11 cellular contexts compared by ENCODE assay signal in genomic region chr19:1923319-1923718, GRCh38. TPM values are rescaled to one million over a fixed set of nuclear protein-coding genes. Genes with fewer than 3 reads are reported as not detected.
DNase-seq lines count a peak whose midpoint lies in the region; ATAC-seq and TF ChIP-seq lines count a peak whose summit lies in the region.
"Had no signal": no experiment of that assay in that cellular context is flagged by ENCODE, and none has a peak within 500 bp of the region (broad histone marks: within the 10 kb centered on the region; RNA-seq: fewer than 3 reads in every experiment).

No MANE protein-coding gene starts in this region.

- no peak overlapping the region for H3K4me3 Mint-ChIP-seq in activated CD8-positive, alpha-beta T cell treated with anti-CD3 and anti-CD28 coated beads for 36 hours
- H3K4me3 Mint-ChIP-seq in activated CD8-positive, alpha-beta T cell treated with anti-CD3 and anti-CD28 coated beads, Interleukin-2, amount 10 ng/mL, durations not matched to agents 7 days and 5 days: no peak overlapping the region
- no peak overlapping the region for H3K4me3 Mint-ChIP-seq in activated naive CD8-positive, alpha-beta T cell treated with anti-CD3 and anti-CD28 coated beads for 36 hours
- no peak overlapping the region for H3K4me3 Mint-ChIP-seq in stimulated activated memory B cell treated with anti-CD40 and anti-IgM and Interleukin-4, amounts not matched to agents 10 μg/mL and 1 μg/mL and 100 μg/mL, for 72 hours

- H3K27me3 Mint-ChIP-seq in activated CD8-positive, alpha-beta T cell treated with anti-CD3 and anti-CD28 coated beads for 36 hours: no peaks in the 10 kb centered on the region
- H3K27me3 Mint-ChIP-seq in activated CD8-positive, alpha-beta T cell treated with anti-CD3 and anti-CD28 coated beads, Interleukin-2, amount 10 ng/mL, durations not matched to agents 7 days and 5 days (ENCODE audit: low read depth): peaks cover 2% of the 10 kb centered on the region
- H3K27me3 Mint-ChIP-seq in activated naive CD8-positive, alpha-beta T cell treated with anti-CD3 and anti-CD28 coated beads for 36 hours: no peaks in the 10 kb centered on the region
- H3K27me3 Mint-ChIP-seq in stimulated activated memory B cell treated with anti-CD40 and anti-IgM and Interleukin-4, amounts not matched to agents 10 μg/mL and 1 μg/mL and 100 μg/mL, for 72 hours: no peaks in the 10 kb centered on the region

- no peak overlapping the region for H2AFZ ChIP-seq in OCI-LY3 (ENCODE audit: low read depth, low read length)

- H3K4me2 ChIP-seq in OCI-LY3 (ENCODE audit: low read length): peak overlapping the region; percentile 66
- H3K4me2 ChIP-seq: A549 had no signal

- H3K27ac Mint-ChIP-seq in activated CD8-positive, alpha-beta T cell treated with anti-CD3 and anti-CD28 coated beads for 36 hours: no peak overlapping the region
- H3K27ac Mint-ChIP-seq in activated CD8-positive, alpha-beta T cell treated with anti-CD3 and anti-CD28 coated beads, Interleukin-2, amount 10 ng/mL, durations not matched to agents 7 days and 5 days: no peak overlapping the region
- H3K27ac Mint-ChIP-seq in activated naive CD8-positive, alpha-beta T cell treated with anti-CD3 and anti-CD28 coated beads for 36 hours: no peak overlapping the region
- peak overlapping the region; percentile 91 for H3K27ac Mint-ChIP-seq in stimulated activated memory B cell treated with anti-CD40 and anti-IgM and Interleukin-4, amounts not matched to agents 10 μg/mL and 1 μg/mL and 100 μg/mL, for 72 hours

- peaks cover 1% of the 10 kb centered on the region for H3K36me3 Mint-ChIP-seq in activated CD8-positive, alpha-beta T cell treated with anti-CD3 and anti-CD28 coated beads for 36 hours (ENCODE audit: low read depth)
- peaks cover 24% of the 10 kb centered on the region for H3K36me3 Mint-ChIP-seq in activated CD8-positive, alpha-beta T cell treated with anti-CD3 and anti-CD28 coated beads, Interleukin-2, amount 10 ng/mL, durations not matched to agents 7 days and 5 days (ENCODE audit: low read depth)
- H3K36me3 Mint-ChIP-seq in activated naive CD8-positive, alpha-beta T cell treated with anti-CD3 and anti-CD28 coated beads for 36 hours: peaks cover 1% of the 10 kb centered on the region
- peaks cover 38% of the 10 kb centered on the region for H3K36me3 Mint-ChIP-seq in stimulated activated memory B cell treated with anti-CD40 and anti-IgM and Interleukin-4, amounts not matched to agents 10 μg/mL and 1 μg/mL and 100 μg/mL, for 72 hours

- intact Hi-C loops in activated CD8-positive, alpha-beta T cell treated with anti-CD3 and anti-CD28 coated beads for 36 hours (cut with micrococcal nuclease): no loop called here

- no peaks in the 10 kb centered on the region for H4K20me1 ChIP-seq in OCI-LY3 (ENCODE audit: insufficient read depth, low read length)

- CTCF ChIA-PET in activated CD8-positive, alpha-beta T cell treated with anti-CD3 and anti-CD28 coated beads for 36 hours (lab: Charles Lee): interaction anchor here (1.3 to 1.8 kb wide), 2 partner anchors 22 to 96 kb away, joined by 4 read pairs; no protein-coding TSS in a partner anchor
- CTCF ChIA-PET in activated CD8-positive, alpha-beta T cell treated with anti-CD3 and anti-CD28 coated beads, Interleukin-2, amount 10 ng/mL, durations not matched to agents 7 days and 5 days (lab: Charles Lee): interaction anchor here (1.6 kb wide), 1 partner anchor 26 kb away, joined by 6 read pairs; no protein-coding TSS in a partner anchor

- peak; percentile 57 for DNase-seq in activated CD8-positive, alpha-beta T cell treated with anti-CD3 and anti-CD28 coated beads for 36 hours
- no peak for DNase-seq in activated CD8-positive, alpha-beta T cell treated with anti-CD3 and anti-CD28 coated beads, Interleukin-2, amount 10 ng/mL, durations not matched to agents 7 days and 5 days
- DNase-seq in activated naive CD8-positive, alpha-beta T cell treated with anti-CD3 and anti-CD28 coated beads for 36 hours: peak; percentile 50
- DNase-seq in NCI-H524 treated with DMSO at 0.1 percent for 48 hours (lab: John Stamatoyannopoulos, UW) (no peak), amniotic stem cell (lab: John Stamatoyannopoulos, UW) (no peak)
- DNase-seq: DND-41, NCI-H2081 treated with DMSO at 0.1 percent for 48 hours had no signal

- H3K27ac ChIP-seq in OCI-LY3 (ENCODE audit: low read length): peak overlapping the region; percentile 96
- H3K27ac ChIP-seq: A549 had no signal

- no peaks in the 10 kb centered on the region for H3K9me3 Mint-ChIP-seq in activated CD8-positive, alpha-beta T cell treated with anti-CD3 and anti-CD28 coated beads for 36 hours
- no peaks in the 10 kb centered on the region for H3K9me3 Mint-ChIP-seq in activated CD8-positive, alpha-beta T cell treated with anti-CD3 and anti-CD28 coated beads, Interleukin-2, amount 10 ng/mL, durations not matched to agents 7 days and 5 days (ENCODE audit: insufficient read depth)
- no peaks in the 10 kb centered on the region for H3K9me3 Mint-ChIP-seq in activated naive CD8-positive, alpha-beta T cell treated with anti-CD3 and anti-CD28 coated beads for 36 hours
- H3K9me3 Mint-ChIP-seq in stimulated activated memory B cell treated with anti-CD40 and anti-IgM and Interleukin-4, amounts not matched to agents 10 μg/mL and 1 μg/mL and 100 μg/mL, for 72 hours: no peaks in the 10 kb centered on the region

- 0 out of 2 replicates have a peak, but pooled peaks cover 4% of the 10 kb centered on the region for H3K79me2 ChIP-seq in OCI-LY3 (ENCODE audit: low read length)

- ATAC-seq in activated CD8-positive, alpha-beta T cell treated with anti-CD3 and anti-CD28 coated beads for 36 hours: peak; percentile 59
- ATAC-seq in activated CD8-positive, alpha-beta T cell treated with anti-CD3 and anti-CD28 coated beads, Interleukin-2, amount 10 ng/mL, durations not matched to agents 7 days and 5 days: no peak
- peak; percentile 89 for ATAC-seq in stimulated activated memory B cell treated with anti-CD40 and anti-IgM and Interleukin-4, amounts not matched to agents 10 μg/mL and 1 μg/mL and 100 μg/mL, for 72 hours
- no peak for ATAC-seq in HG02588 (IDR thresholded peaks at IDR 0.05; ENCODE audit: unreplicated experiment)
- ATAC-seq: A549 had no signal

- peak overlapping the region; percentile 33 for H3K4me3 ChIP-seq in OCI-LY3 (ENCODE audit: low read length)
- H3K4me3 ChIP-seq: A549 had no signal

- no peaks in the 10 kb centered on the region for H3K9me3 ChIP-seq in OCI-LY3 (ENCODE audit: insufficient read depth, low read length)
- H3K9me3 ChIP-seq: A549 had no signal

- peak overlapping the region; percentile 62 for H3K9ac ChIP-seq in OCI-LY3 (ENCODE audit: low read length)

- peaks cover 46% of the 10 kb centered on the region for H3K4me1 ChIP-seq in OCI-LY3 (ENCODE audit: low read length)
- H3K4me1 ChIP-seq: A549 had no signal

- POLR2A ChIA-PET in activated CD8-positive, alpha-beta T cell treated with anti-CD3 and anti-CD28 coated beads for 36 hours (lab: Charles Lee): no interaction called here
- POLR2A ChIA-PET in activated CD8-positive, alpha-beta T cell treated with anti-CD3 and anti-CD28 coated beads, Interleukin-2, amount 10 ng/mL, durations not matched to agents 7 days and 5 days (lab: Charles Lee): no interaction called here

- no peaks in the 10 kb centered on the region for H3K27me3 ChIP-seq in OCI-LY3 (ENCODE audit: low read depth, low read length)

- H3K36me3 ChIP-seq in OCI-LY3 (replicated peaks; ENCODE audit: low read depth, low read length): peaks cover 46% of the 10 kb centered on the region

- no peak for TF ChIP-seq CTCF in activated CD8-positive, alpha-beta T cell treated with anti-CD3 and anti-CD28 coated beads for 36 hours (IDR thresholded peaks at IDR 0.05)
- TF ChIP-seq CTCF in OCI-LY3 (IDR thresholded peaks at IDR 0.05; ENCODE audit: low read depth, low read length): no peak; the same call in 1 of the 2 replicates

- peaks cover 11% of the 10 kb centered on the region for H3K4me1 Mint-ChIP-seq in activated CD8-positive, alpha-beta T cell treated with anti-CD3 and anti-CD28 coated beads for 36 hours (ENCODE audit: low read depth)
- H3K4me1 Mint-ChIP-seq in activated CD8-positive, alpha-beta T cell treated with anti-CD3 and anti-CD28 coated beads, Interleukin-2, amount 10 ng/mL, durations not matched to agents 7 days and 5 days (ENCODE audit: low read depth): peaks cover 14% of the 10 kb centered on the region
- peaks cover 8% of the 10 kb centered on the region for H3K4me1 Mint-ChIP-seq in activated naive CD8-positive, alpha-beta T cell treated with anti-CD3 and anti-CD28 coated beads for 36 hours
- peaks cover 36% of the 10 kb centered on the region for H3K4me1 Mint-ChIP-seq in stimulated activated memory B cell treated with anti-CD40 and anti-IgM and Interleukin-4, amounts not matched to agents 10 μg/mL and 1 μg/mL and 100 μg/mL, for 72 hours

RNA-seq across cellular contexts. Expression of gene CSNK1G2, which starts 17.7 kb away (rescaled TPM):
- total RNA-seq in activated CD8-positive, alpha-beta T cell treated with anti-CD3 and anti-CD28 coated beads for 36 hours: 10 to 100 TPM; 51.9 to 57.5 TPM
- 100 to 1,000 TPM; 103 to 105 TPM for total RNA-seq in activated CD8-positive, alpha-beta T cell treated with anti-CD3 and anti-CD28 coated beads, Interleukin-2, amount 10 ng/mL, durations not matched to agents 7 days and 5 days
- total RNA-seq in activated naive CD8-positive, alpha-beta T cell treated with anti-CD3 and anti-CD28 coated beads for 36 hours: 10 to 100 TPM; 50.7 to 51.1 TPM

RNA-seq across cellular contexts. Expression of gene ADAT3, which starts 18.1 kb away (rescaled TPM):
- 1 to 10 TPM; 5.3 to 6.7 TPM for total RNA-seq in activated CD8-positive, alpha-beta T cell treated with anti-CD3 and anti-CD28 coated beads for 36 hours
- 10 to 100 TPM in 1 of 2 experiments, 1 to 10 TPM in 1; 9.9 to 11.0 TPM for total RNA-seq in activated CD8-positive, alpha-beta T cell treated with anti-CD3 and anti-CD28 coated beads, Interleukin-2, amount 10 ng/mL, durations not matched to agents 7 days and 5 days
- 1 to 10 TPM; 5.7 to 5.9 TPM for total RNA-seq in activated naive CD8-positive, alpha-beta T cell treated with anti-CD3 and anti-CD28 coated beads for 36 hours

RNA-seq across cellular contexts. Expression of gene SCAMP4, which starts 18.1 kb away (rescaled TPM):
- total RNA-seq in activated CD8-positive, alpha-beta T cell treated with anti-CD3 and anti-CD28 coated beads for 36 hours: 10 to 100 TPM; 23.1 to 25.1 TPM
- total RNA-seq in activated CD8-positive, alpha-beta T cell treated with anti-CD3 and anti-CD28 coated beads, Interleukin-2, amount 10 ng/mL, durations not matched to agents 7 days and 5 days: 10 to 100 TPM; 29.9 to 37.2 TPM
- total RNA-seq in activated naive CD8-positive, alpha-beta T cell treated with anti-CD3 and anti-CD28 coated beads for 36 hours: 10 to 100 TPM; 31.0 to 35.0 TPM

RNA-seq across cellular contexts. Expression of gene ABHD17A, which starts 38.0 kb away (rescaled TPM):
- 100 to 1,000 TPM; 112 to 113 TPM for total RNA-seq in activated CD8-positive, alpha-beta T cell treated with anti-CD3 and anti-CD28 coated beads for 36 hours
- 100 to 1,000 TPM; 181 to 196 TPM for total RNA-seq in activated CD8-positive, alpha-beta T cell treated with anti-CD3 and anti-CD28 coated beads, Interleukin-2, amount 10 ng/mL, durations not matched to agents 7 days and 5 days
- 100 to 1,000 TPM in 1 of 2 experiments, 10 to 100 TPM in 1; 98.7 to 106 TPM for total RNA-seq in activated naive CD8-positive, alpha-beta T cell treated with anti-CD3 and anti-CD28 coated beads for 36 hours

RNA-seq across cellular contexts. Expression of gene KLF16, which starts 59.9 kb away (rescaled TPM):
- 10 to 100 TPM; 25.6 to 27.7 TPM for total RNA-seq in activated CD8-positive, alpha-beta T cell treated with anti-CD3 and anti-CD28 coated beads for 36 hours
- 10 to 100 TPM; 26.5 to 29.8 TPM for total RNA-seq in activated CD8-positive, alpha-beta T cell treated with anti-CD3 and anti-CD28 coated beads, Interleukin-2, amount 10 ng/mL, durations not matched to agents 7 days and 5 days
- 10 to 100 TPM; 37.9 to 39.0 TPM for total RNA-seq in activated naive CD8-positive, alpha-beta T cell treated with anti-CD3 and anti-CD28 coated beads for 36 hours

Comparison
In these comparisons a context has a peak if more than half of its experiments do, and no peak if none do; other contexts are left out.
1. ATAC-seq: peak in activated CD8-positive, alpha-beta T cell treated with anti-CD3 and anti-CD28 coated beads for 36 hours (single experiment) and stimulated activated memory B cell treated with anti-CD40 and anti-IgM and Interleukin-4, amounts not matched to agents 10 μg/mL and 1 μg/mL and 100 μg/mL, for 72 hours (single experiment); none in activated CD8-positive, alpha-beta T cell treated with anti-CD3 and anti-CD28 coated beads, Interleukin-2, amount 10 ng/mL, durations not matched to agents 7 days and 5 days (single experiment) and HG02588 (single experiment).
2. DNase-seq: peak in activated CD8-positive, alpha-beta T cell treated with anti-CD3 and anti-CD28 coated beads for 36 hours (single experiment) and activated naive CD8-positive, alpha-beta T cell treated with anti-CD3 and anti-CD28 coated beads for 36 hours (single experiment); none in activated CD8-positive, alpha-beta T cell treated with anti-CD3 and anti-CD28 coated beads, Interleukin-2, amount 10 ng/mL, durations not matched to agents 7 days and 5 days (single experiment), NCI-H524 treated with DMSO at 0.1 percent for 48 hours (single experiment) and amniotic stem cell (single experiment).